12 cellular contexts compared by ENCODE assay signal in genomic region chr5:39352170-39352569, GRCh38. TPM values are rescaled to one million over a fixed set of nuclear protein-coding genes. Genes with fewer than 3 reads are reported as not detected.
"Had no signal": no experiment of that assay in that cellular context is flagged by ENCODE, and none has a peak within 500 bp of the region (broad histone marks: within the 10 kb centered on the region; RNA-seq: fewer than 3 reads in every experiment).

No MANE protein-coding gene starts in this region.

- FAIRE-seq: H1, H54 had no signal

- H3K27ac Mint-ChIP-seq: GM23338, H9, HFFc6 had no signal

- H3K4me3 ChIP-seq: GM23248, GM23338, HAP-1 had no signal

- H3K27ac ChIP-seq: GM23248 had no signal

- ATAC-seq: GM23338, HCT116 had no signal

- H3K4me2 ChIP-seq: GM23338 had no signal

- H2AFZ ChIP-seq: GM23248, GM23338 had no signal

- H3K4me1 ChIP-seq: HAP-1 had no signal

- H3K9ac ChIP-seq: GM23248 had no signal

- DNase-seq: GM23248, GOT3, H7, H9, HCEC 1CT, HFFc6 had no signal

- H3K9me3 ChIP-seq: HAP-1 had no signal

- H3K36me3 ChIP-seq: HAP-1 had no signal

- H3K4me3 Mint-ChIP-seq: GM23338, H9, HFFc6 had no signal

RNA-seq across cellular contexts. Expression of gene C9, which starts 12.1 kb away (rescaled TPM):
- total RNA-seq: GM23248, GM23338, H1, H4, H7, H9 had no signal
- polyA plus RNA-seq: GM23248, GM23338, H1 had no signal
